ENCODE assay signal across 8 cellular contexts in genomic region chr16:4425378-4426020, GRCh38. TPM values are rescaled to one million over a fixed set of nuclear protein-coding genes. Genes with fewer than 3 reads are reported as not detected.
DNase-seq lines count a peak whose midpoint lies in the region; ATAC-seq and TF ChIP-seq lines count a peak whose summit lies in the region.

Gene DNAJA3, plus strand, starts transcription at chr16:4425868. Its CDS starts 14 bp downstream, at chr16:4425882.

- no peaks in the 10 kb centered on the region for H3K27me3 ChIP-seq in CD4-positive, alpha-beta T cell (ENCODE audit: control insufficient read depth, insufficient read depth, low read length)
- H3K27me3 ChIP-seq in dorsolateral prefrontal cortex (no peaks in the 10 kb centered on the region), liver (ENCODE audit: control insufficient read depth in 4 of 4, insufficient read depth in 4 of 4, low read length in 3 of 4) (no peaks in the 10 kb centered on the region)

- no peaks in the 10 kb centered on the region for H3K9me3 Mint-ChIP-seq in CD4-positive, alpha-beta T cell

- peak; percentile 84 for ATAC-seq in CD4-positive, alpha-beta T cell (ENCODE audit: poor library complexity)
- ATAC-seq in GM19452 (IDR thresholded peaks at IDR 0.05; ENCODE audit: unreplicated experiment), result peak; percentile 89
- ATAC-seq in HG03575 (IDR thresholded peaks at IDR 0.05; ENCODE audit: extremely low read depth, insufficient number of reproducible peaks, low FRiP score, unreplicated experiment), result peak; percentile 38

- H3K4me1 Mint-ChIP-seq in CD4-positive, alpha-beta T cell (ENCODE audit: low read depth), result peaks cover 27% of the 10 kb centered on the region

- POLR2A ChIA-PET in CD4-positive, alpha-beta T cell (lab: Charles Lee), result interaction anchor here (1.0 kb wide), 1 partner anchor 11 kb away, joined by 3 read pairs; no protein-coding TSS in a partner anchor

- DNase-seq in CD4-positive, alpha-beta T cell, result peak; percentile 82 to 93 (median 90)
- peak; percentile 96 for DNase-seq in NCI-H82 (lab: John Stamatoyannopoulos, UW)
- peak; percentile 88 to 91 for DNase-seq in activated CD4-positive, alpha-beta T cell treated with anti-CD3 and anti-CD28 coated beads, Interleukin-2, amount 50 U/mL, for 48 hours
- DNase-seq in dorsolateral prefrontal cortex, result peak; percentile 89 to 94 (median 92)
- peak; percentile 93 for DNase-seq in stimulated activated CD4-positive, alpha-beta T cell treated with anti-CD3 and anti-CD28 coated beads, Interleukin-4, amount 100 ng/mL, for 1 hour

- peak within 1 kb of the TSS; percentile 99 for H3K27ac Mint-ChIP-seq in CD4-positive, alpha-beta T cell

- H3K9ac ChIP-seq in liver (ENCODE audit: low read depth in 1 of 2, low read length in 2 of 2), result peak within 1 kb of the TSS; percentile 91 to 94

- H3K4me3 Mint-ChIP-seq in CD4-positive, alpha-beta T cell, result peak within 1 kb of the TSS; percentile 91

- H3K27me3 Mint-ChIP-seq in CD4-positive, alpha-beta T cell, result no peaks in the 10 kb centered on the region

- intact Hi-C loops in CD4-positive, alpha-beta T cell (cut with DNase I, micrococcal nuclease), result loop anchor here (1.0 to 10.0 kb wide), 5 partner anchors 9 to 269 kb away; partner anchors contain the start of genes CORO7 (in 2 of the 2), HMOX2 (in 1 of the 2) and NUDT16L1 (in 1 of the 2)
- intact Hi-C loops in dorsolateral prefrontal cortex (cut with DNase I), result loop anchor here (5.0 to 10.0 kb wide), 2 partner anchors 47 to 339 kb away; partner anchors contain the start of genes NMRAL1 (in 1 of the 2) and ZNF500 (in 1 of the 2)

- TF ChIP-seq RAD21 in liver (IDR thresholded peaks at IDR 0.05), result no peak

- under 1% methylated on average over 68 of the region's 68 CpGs for WGBS in liver

- H3K4me1 ChIP-seq in liver (ENCODE audit: control insufficient read depth in 4 of 4, insufficient read depth in 4 of 4, low read length in 3 of 4), result peaks cover 2 to 22% (median 14%) of the 10 kb centered on the region in 4 donors

- H3K27ac ChIP-seq in CD4-positive, alpha-beta T cell (ENCODE audit: low read depth, low read length), result peak within 1 kb of the TSS; percentile 93
- H3K27ac ChIP-seq in dorsolateral prefrontal cortex (peak within 1 kb of the TSS; percentile 90 to 100 (median 99)), liver (ENCODE audit: low read depth in 1 of 2, low read length in 2 of 2) (peak within 1 kb of the TSS; percentile 98 to 99)

- peak within 1 kb of the TSS; percentile 59 to 100 (median 96) for H3K4me3 ChIP-seq in dorsolateral prefrontal cortex
- H3K4me3 ChIP-seq in liver (ENCODE audit: low read depth in 1 of 3, low read length in 3 of 3), result peak within 1 kb of the TSS; percentile 70 to 100 (median 92)

- CTCF ChIA-PET in CD4-positive, alpha-beta T cell (lab: Charles Lee), result no interaction called here

- H3K36me3 Mint-ChIP-seq in CD4-positive, alpha-beta T cell (ENCODE audit: low read depth), result peaks cover 27% of the 10 kb centered on the region

- H3K9me3 ChIP-seq in CD4-positive, alpha-beta T cell (ENCODE audit: control insufficient read depth, low read length), result no peaks in the 10 kb centered on the region
- H3K9me3 ChIP-seq in liver (ENCODE audit: control insufficient read depth in 4 of 4, low read length in 3 of 4), result no peaks in the 10 kb centered on the region

- peaks cover 0 to 7% (median 0%) of the 10 kb centered on the region in 4 donors for H3K36me3 ChIP-seq in liver (ENCODE audit: control insufficient read depth in 4 of 4, insufficient read depth in 3 of 4, low read depth in 1 of 4, low read length in 3 of 4)

- no peak for TF ChIP-seq CTCF in CD4-positive, alpha-beta T cell (IDR thresholded peaks at IDR 0.05)
- TF ChIP-seq CTCF in dorsolateral prefrontal cortex (IDR thresholded peaks at IDR 0.05 in 54 of 56, conservative IDR thresholded peaks at IDR 0.05 in 2 of 56; ENCODE audit: low read depth in 1 of 56, partially characterized antibody in 56 of 56) (peak in 23 of 56 donors; percentile 7 to 46 (median 24)), liver (IDR thresholded peaks at IDR 0.05; ENCODE audit: low read depth, low read length, missing input control) (no peak)

TF ChIP-seq in liver, 16 proteins besides CTCF, POLR2A, EP300 and RAD21:
- no peak for TF ChIP-seq FOXA1 (IDR thresholded peaks at IDR 0.05)
- TF ChIP-seq NR2F2 (IDR thresholded peaks at IDR 0.05), result peak; percentile 23
- TF ChIP-seq YY1 (IDR thresholded peaks at IDR 0.05), result peak; percentile 97
- peak in 1 of 2 donors; percentile 76 for TF ChIP-seq GABPA (IDR thresholded peaks at IDR 0.05 in 1 of 2, conservative IDR thresholded peaks at IDR 0.05 in 1 of 2)
- peak in 1 of 2 donors; percentile 15 for TF ChIP-seq RXRA (IDR thresholded peaks at IDR 0.05)
- TF ChIP-seq EGR1 (IDR thresholded peaks at IDR 0.05; ENCODE audit: low read depth in 2 of 2), result no peak
- TF ChIP-seq MAX (IDR thresholded peaks at IDR 0.05), result peak; percentile 55
- no peak for TF ChIP-seq HNF4G (IDR thresholded peaks at IDR 0.05)
- peak; percentile 96 for TF ChIP-seq ZBTB33 (IDR thresholded peaks at IDR 0.05)
- TF ChIP-seq HNF4A (conservative IDR thresholded peaks at IDR 0.05), result peak in 1 of 2 donors; percentile 35

RNA-seq across cellular contexts. Expression of gene DNAJA3, which starts in this region (rescaled TPM):
- total RNA-seq in CD4-positive, alpha-beta T cell, result 10 to 100 TPM; 17.2 to 18.8 TPM
- total RNA-seq in dorsolateral prefrontal cortex (10 to 100 TPM; 38.3 to 66.6 (median 53.2) TPM), liver (10 to 100 TPM; 39.6 to 86.3 TPM)
- polyA plus RNA-seq in liver, result 10 to 100 TPM; 57.2 to 73.9 TPM

Comparison
In these comparisons a context has a peak if more than half of its experiments do, and no peak if none do; other contexts are left out.
1. Peak in every context shown above with its lines: DNase-seq, ATAC-seq, H3K4me3 ChIP-seq and H3K27ac ChIP-seq.
2. ATAC-seq: peak in every context shown above with its lines; median percentile 89 in GM19452; 84 in CD4-positive, alpha-beta T cell; 38 in HG03575.